17 cellular contexts compared by ENCODE assay signal in the genomic region with DNA sequence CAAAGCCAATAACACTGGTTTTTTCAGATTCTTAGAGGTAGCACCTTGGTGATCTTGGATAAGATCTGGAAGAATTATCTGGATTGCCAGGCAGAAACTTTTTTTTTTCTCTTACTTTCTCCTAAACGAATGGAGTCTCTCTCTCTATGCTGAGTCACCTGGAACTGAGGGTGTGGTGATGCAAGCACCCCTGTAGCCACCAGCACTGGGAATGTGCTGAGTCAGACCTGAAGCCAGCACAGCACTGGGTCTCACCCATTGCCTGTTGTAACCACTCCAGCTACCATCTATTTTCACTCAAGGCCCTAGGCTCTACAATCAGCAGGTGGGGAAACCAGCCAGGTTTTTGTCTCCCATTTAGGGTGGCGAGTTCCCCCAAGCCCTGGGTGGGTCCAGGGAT.
A peak's percentile ranks its signal among the peaks of the same experiment; 100 is the strongest.
DNase-seq lines count a peak whose midpoint lies in the region; ATAC-seq and TF ChIP-seq lines count a peak whose summit lies in the region.
"Had no signal": no experiment of that assay in that cellular context is flagged by ENCODE, and none has a peak within 500 bp of the region (broad histone marks: within the 10 kb centered on the region; RNA-seq: fewer than 3 reads in every experiment).

No MANE protein-coding gene starts in this region.

- no TSS peak for BruUV-seq in Calu3 (replicated peaks; lab: Mats Ljungman, UMichigan)

- intact Hi-C loops in Calu3 (cut with micrococcal nuclease; ENCODE audit: unreplicated experiment): no loop called here

- no peaks in the 10 kb centered on the region for H3K27me3 Mint-ChIP-seq in Calu3 (ENCODE audit: unreplicated experiment)
- H3K27me3 Mint-ChIP-seq: B cell; naive thymus-derived CD4-positive, alpha-beta T cell; stimulated activated naive CD8-positive, alpha-beta T cell treated with anti-CD3 and anti-CD28 coated beads, Interleukin-15, Interleukin-2, amounts not matched to agents 100 ng/mL and 50 ng/mL, for 24 hours had no signal

- H3K4me1 Mint-ChIP-seq in Calu3 (ENCODE audit: low read depth, unreplicated experiment): peaks cover 8% of the 10 kb centered on the region
- H3K4me1 Mint-ChIP-seq: B cell; naive thymus-derived CD4-positive, alpha-beta T cell had no signal

- H3K4me3 ChIP-seq in Peyer's patch: no peak overlapping the region
- H3K4me3 ChIP-seq: gastroesophageal sphincter, right atrium auricular region had no signal

- CTCF ChIA-PET in Calu3 (lab: Charles Lee): no interaction called here

- no peaks in the 10 kb centered on the region for H3K9me3 Mint-ChIP-seq in Calu3 (ENCODE audit: low read depth, unreplicated experiment)
- H3K9me3 Mint-ChIP-seq: stimulated activated naive CD8-positive, alpha-beta T cell treated with anti-CD3 and anti-CD28 coated beads, Interleukin-15, Interleukin-2, amounts not matched to agents 100 ng/mL and 50 ng/mL, for 24 hours had no signal

- peak; percentile 29 for DNase-seq in Calu3
- DNase-seq in LoVo (ENCODE audit: low spot score): peak; percentile 64
- peak; percentile 43 for DNase-seq in amniotic epithelial cell (ENCODE audit: low read depth)
- peak; percentile 9 for DNase-seq in iPS DF 19.7 (ENCODE audit: low read depth, low spot score)
- DNase-seq in NCI-H1930 (lab: John Stamatoyannopoulos, UW): no peak
- DNase-seq in Peyer's patch: no peak
- no peak for DNase-seq in AG20443 (ENCODE audit: low spot score)
- DNase-seq: activated CD4-positive, CD25-positive, alpha-beta regulatory T cell treated with anti-CD3 and anti-CD28 coated beads, Interleukin-2, amount 50 U/mL, for 72 hours; DND-41; naive thymus-derived CD4-positive, alpha-beta T cell; NCI-H1436; NCI-H69 had no signal

- H3K9me3 ChIP-seq in Peyer's patch: no peaks in the 10 kb centered on the region
- H3K9me3 ChIP-seq: right atrium auricular region had no signal

- H3K27ac Mint-ChIP-seq in Calu3 (ENCODE audit: unreplicated experiment): peak overlapping the region; percentile 37
- H3K27ac Mint-ChIP-seq: B cell; naive thymus-derived CD4-positive, alpha-beta T cell; stimulated activated naive CD8-positive, alpha-beta T cell treated with anti-CD3 and anti-CD28 coated beads, Interleukin-15, Interleukin-2, amounts not matched to agents 100 ng/mL and 50 ng/mL, for 24 hours had no signal

- no peak overlapping the region for H3K27ac ChIP-seq in Peyer's patch
- H3K27ac ChIP-seq: gastroesophageal sphincter, right atrium auricular region had no signal

- TF ChIP-seq CTCF in Calu3 (IDR thresholded peaks at IDR 0.05; ENCODE audit: unreplicated experiment) (no peak), Peyer's patch (IDR thresholded peaks at IDR 0.05) (no peak)

- ATAC-seq in HG02642 (IDR thresholded peaks at IDR 0.05; ENCODE audit: poor library complexity, unreplicated experiment): no peak
- ATAC-seq: gastroesophageal sphincter; naive thymus-derived CD4-positive, alpha-beta T cell had no signal

- no peak overlapping the region for H3K4me3 Mint-ChIP-seq in Calu3 (ENCODE audit: low read depth, unreplicated experiment)
- H3K4me3 Mint-ChIP-seq: B cell; naive thymus-derived CD4-positive, alpha-beta T cell; stimulated activated naive CD8-positive, alpha-beta T cell treated with anti-CD3 and anti-CD28 coated beads, Interleukin-15, Interleukin-2, amounts not matched to agents 100 ng/mL and 50 ng/mL, for 24 hours had no signal

- TF ChIP-seq POLR2A in Peyer's patch (IDR thresholded peaks at IDR 0.05): no peak

- no peaks in the 10 kb centered on the region for H3K27me3 ChIP-seq in Peyer's patch
- H3K27me3 ChIP-seq: gastroesophageal sphincter, right atrium auricular region had no signal

- H3K36me3 ChIP-seq in Peyer's patch: no peaks in the 10 kb centered on the region
- H3K36me3 ChIP-seq: gastroesophageal sphincter, right atrium auricular region had no signal

- no peaks in the 10 kb centered on the region for H3K4me1 ChIP-seq in Peyer's patch
- H3K4me1 ChIP-seq: gastroesophageal sphincter, right atrium auricular region had no signal

- no peaks in the 10 kb centered on the region for H3K36me3 Mint-ChIP-seq in Calu3 (ENCODE audit: insufficient read depth, unreplicated experiment)
- H3K36me3 Mint-ChIP-seq: naive thymus-derived CD4-positive, alpha-beta T cell had no signal

Comparison
In these comparisons a context has a peak if more than half of its experiments do, and no peak if none do; other contexts are left out.
1. DNase-seq: peak in Calu3 (single experiment), LoVo (single experiment), amniotic epithelial cell (single experiment) and iPS DF 19.7 (single experiment); none in NCI-H1930 (0 of 2), Peyer's patch (0 of 3) and AG20443 (single experiment).